8 cellular contexts compared by ENCODE assay signal in the genomic region with DNA sequence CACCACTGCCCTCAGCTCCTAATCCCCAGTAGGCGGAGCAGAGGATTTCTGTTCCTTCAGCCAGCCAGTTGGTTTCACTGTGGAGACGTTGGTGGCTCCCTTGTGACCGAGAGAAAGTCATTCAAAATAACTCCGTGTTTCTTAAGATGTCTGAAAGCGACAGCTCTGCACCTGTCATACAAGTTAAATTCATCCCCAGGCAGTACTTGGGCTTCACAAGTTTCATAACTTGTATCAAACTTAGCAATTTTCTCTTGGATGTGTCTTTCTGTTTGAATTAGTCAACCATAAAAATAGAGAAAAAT. TPM values are rescaled to one million over a fixed set of nuclear protein-coding genes. Genes with fewer than 3 reads are reported as not detected.
DNase-seq lines count a peak whose midpoint lies in the region; ATAC-seq and TF ChIP-seq lines count a peak whose summit lies in the region.

No MANE protein-coding gene starts in this region.

- no peak for DNase-seq in immature natural killer cell
- no peak for DNase-seq in vagina (ENCODE audit: extremely low spot score in 2 of 2)
- no peak for DNase-seq in left lobe of liver (ENCODE audit: low spot score)
- DNase-seq in NCI-H2227 (lab: John Stamatoyannopoulos, UW; ENCODE audit: unreplicated experiment) = no peak
- no peak for DNase-seq in HT-29 (ENCODE audit: low spot score)

- ATAC-seq in GM18867 (IDR thresholded peaks at IDR 0.05; ENCODE audit: unreplicated experiment) (peak; percentile 59), HG02588 (IDR thresholded peaks at IDR 0.05; ENCODE audit: unreplicated experiment) (peak; percentile 38), left lobe of liver (no peak)

- H3K4me3 ChIP-seq in vagina = peak overlapping the region; percentile 62 to 78

- peaks cover 0 to 4% (median 0%) of the 10 kb centered on the region in 3 donors for H3K36me3 Mint-ChIP-seq in immature natural killer cell

- no peaks in the 10 kb centered on the region for H3K9me3 ChIP-seq in vagina

- H3K4me1 ChIP-seq in vagina = peaks cover 26% of the 10 kb centered on the region

- TF ChIP-seq CTCF in VCaP (conservative IDR thresholded peaks at IDR 0.05) = no peak
- TF ChIP-seq CTCF in vagina (IDR thresholded peaks at IDR 0.05) = peak in 1 of 3 experiments; percentile 22

- H3K4me1 Mint-ChIP-seq in immature natural killer cell = peaks cover 21 to 26% of the 10 kb centered on the region in 2 donors

- TF ChIP-seq POLR2A in vagina (IDR thresholded peaks at IDR 0.05) = no peak

- H3K27me3 ChIP-seq in vagina = no peaks in the 10 kb centered on the region

- H3K27ac Mint-ChIP-seq in immature natural killer cell = no peak overlapping the region

- H3K4me3 Mint-ChIP-seq in immature natural killer cell = peak overlapping the region; percentile 81 to 91 (median 87)

- no peaks in the 10 kb centered on the region for H3K9me3 Mint-ChIP-seq in immature natural killer cell

- intact Hi-C loops in vagina (cut with DNase I) = no loop called here

- H3K27me3 Mint-ChIP-seq in immature natural killer cell (ENCODE audit: low read depth in 3 of 3) = peaks cover 18 to 37% (median 36%) of the 10 kb centered on the region in 3 donors

- H3K27ac ChIP-seq in VCaP = peak overlapping the region; percentile 65
- H3K27ac ChIP-seq in vagina = peak overlapping the region; percentile 93

- peaks cover 0 to 11% of the 10 kb centered on the region in 2 donors for H3K36me3 ChIP-seq in vagina

RNA-seq across cellular contexts. Expression of a gene that starts 0.4 kb away (rescaled TPM):
- polyA plus RNA-seq in immature natural killer cell = under 1 TPM in 2 of 3 donors, not detected in 1; 0.40 to 0.50 TPM
- 67.0 TPM for total RNA-seq in vagina
- total RNA-seq in left lobe of liver = 0.93 TPM
- total RNA-seq in HT-29 (2014; rRNA removed; shearing (Covaris generic)) = 13.0 and 24.8 TPM in 2 replicates

RNA-seq across cellular contexts. Expression of a gene that starts 14.9 kb away (rescaled TPM):
- polyA plus RNA-seq in immature natural killer cell = under 1 TPM in 1 of 3 donors, not detected in 2; 0.55 TPM
- total RNA-seq in vagina (5.9 TPM), left lobe of liver (not detected)
- 6.7 and 6.9 TPM in 2 replicates for total RNA-seq in HT-29 (2014; rRNA removed; shearing (Covaris generic))

RNA-seq across cellular contexts. Expression of a gene that starts 15.3 kb away (rescaled TPM):
- polyA plus RNA-seq in immature natural killer cell = 1 to 10 TPM; 2.3 to 8.3 (median 2.6) TPM
- total RNA-seq in vagina (25.8 TPM), left lobe of liver (0.55 TPM)
- 871 and 958 TPM in 2 replicates for total RNA-seq in HT-29 (2014; rRNA removed; shearing (Covaris generic))

Comparison
In these comparisons a context has a peak if more than half of its experiments do, and no peak if none do; other contexts are left out.
1. RNA of a gene that starts 15.3 kb away (total RNA-seq): 871 to 958 TPM in HT-29; 25.8 TPM in vagina (single experiment) and 0.55 TPM in left lobe of liver (single experiment); every median in the first group is over 10 times any median in the second.